In the genomic region with DNA sequence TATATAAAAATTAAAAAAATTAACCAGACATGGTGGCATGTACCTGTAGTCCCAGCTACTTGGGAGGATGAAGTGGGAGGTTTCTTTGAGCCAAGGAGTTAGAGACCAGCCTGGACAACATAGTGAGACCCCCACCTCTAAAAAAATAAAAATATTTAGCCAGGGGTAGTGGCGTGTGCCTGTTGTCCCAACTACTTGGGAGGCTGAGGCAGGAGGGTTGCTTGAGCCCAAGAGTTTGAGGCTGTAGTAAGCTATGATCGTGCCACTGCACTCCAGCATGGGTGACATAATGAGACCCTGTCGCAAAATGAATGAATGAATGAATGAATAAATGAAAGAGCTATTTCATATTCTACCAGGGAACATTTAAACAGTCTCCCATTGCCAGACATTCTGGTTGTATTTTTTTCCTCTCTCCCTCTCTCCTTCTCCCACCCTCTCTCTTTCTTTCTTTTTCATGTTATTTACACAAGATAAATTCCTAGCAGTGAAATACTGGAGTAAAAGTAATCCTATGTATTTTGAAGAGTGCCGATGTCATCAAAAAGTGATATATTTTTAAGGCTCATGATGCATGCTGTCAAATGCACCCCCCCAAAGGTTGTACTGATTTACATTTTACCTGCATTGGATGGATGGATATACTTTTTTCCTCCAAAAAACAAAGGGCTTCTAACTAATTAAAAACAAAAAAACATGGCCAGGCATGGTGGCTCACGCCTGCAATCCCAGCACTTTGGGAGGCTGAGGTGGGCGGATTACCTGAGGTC, we compare ENCODE assay signal across 17 cellular contexts.
"Had no signal": no experiment of that assay in that cellular context is flagged by ENCODE, and none has a peak within 500 bp of the region (broad histone marks: within the 10 kb centered on the region; RNA-seq: fewer than 3 reads in every experiment).

No MANE protein-coding gene starts in this region.

- ATAC-seq: activated CD8-positive, alpha-beta T cell treated with anti-CD3 and anti-CD28 coated beads, Interleukin-2, amount 10 ng/mL, durations not matched to agents 7 days and 5 days; natural killer cell treated with Interleukin-12 subunit alpha and Interleukin-12 subunit beta and Interleukin-15 and Interleukin-18, amount 100 ng/mL, for 72 hours had no signal

- FAIRE-seq: colon, frontal cortex had no signal

- H3K27ac Mint-ChIP-seq: activated CD4-positive, alpha-beta T cell treated with anti-CD3 and anti-CD28 coated beads, Interleukin-2, amount 10 ng/mL, durations not matched to agents 24 days and 14 days; activated CD8-positive, alpha-beta T cell treated with anti-CD3 and anti-CD28 coated beads, Interleukin-2, amount 10 ng/mL, durations not matched to agents 7 days and 5 days; activated naive CD4-positive, alpha-beta T cell treated with anti-CD3 and anti-CD28 coated beads, Interleukin-2, amount 10 ng/mL, durations not matched to agents 7 days and 5 days; mesothelial cell of epicardium had no signal

- DNase-seq: activated CD4-positive, alpha-beta T cell treated with anti-CD3 and anti-CD28 coated beads, Interleukin-2, amount 10 ng/mL, durations not matched to agents 24 days and 14 days; activated CD8-positive, alpha-beta T cell treated with anti-CD3 and anti-CD28 coated beads, Interleukin-2, amount 10 ng/mL, durations not matched to agents 7 days and 5 days; activated effector memory CD4-positive, alpha-beta T cell treated with Interleukin-2 at 50 U/mL for 16 hours; activated naive CD4-positive, alpha-beta T cell treated with anti-CD3 and anti-CD28 coated beads, Interleukin-2, amount 10 ng/mL, durations not matched to agents 7 days and 5 days; activated T-cell treated with anti-CD3 and anti-CD28 coated beads, Interleukin-2, amount 50 U/mL, for 48 hours; aorta; brain microvascular endothelial cell; central memory CD4-positive, alpha-beta T cell; hypothalamus; islet precursor cell; left colon; uterus had no signal

- H3K27me3 Mint-ChIP-seq: activated CD4-positive, alpha-beta T cell treated with anti-CD3 and anti-CD28 coated beads, Interleukin-2, amount 10 ng/mL, durations not matched to agents 24 days and 14 days; activated naive CD4-positive, alpha-beta T cell treated with anti-CD3 and anti-CD28 coated beads, Interleukin-2, amount 10 ng/mL, durations not matched to agents 7 days and 5 days; natural killer cell treated with Interleukin-12 subunit alpha and Interleukin-12 subunit beta and Interleukin-15 and Interleukin-18, amount 100 ng/mL, for 72 hours; stimulated activated naive CD8-positive, alpha-beta T cell treated with anti-CD3 and anti-CD28 coated beads, Interleukin-15, Interleukin-2, amounts not matched to agents 100 ng/mL and 50 ng/mL, for 24 hours had no signal

- H3K4me3 Mint-ChIP-seq: activated CD4-positive, alpha-beta T cell treated with anti-CD3 and anti-CD28 coated beads, Interleukin-2, amount 10 ng/mL, durations not matched to agents 24 days and 14 days; activated CD8-positive, alpha-beta T cell treated with anti-CD3 and anti-CD28 coated beads, Interleukin-2, amount 10 ng/mL, durations not matched to agents 7 days and 5 days; activated naive CD4-positive, alpha-beta T cell treated with anti-CD3 and anti-CD28 coated beads, Interleukin-2, amount 10 ng/mL, durations not matched to agents 7 days and 5 days; mesothelial cell of epicardium; natural killer cell treated with Interleukin-12 subunit alpha and Interleukin-12 subunit beta and Interleukin-15 and Interleukin-18, amount 100 ng/mL, for 72 hours; stimulated activated naive CD8-positive, alpha-beta T cell treated with anti-CD3 and anti-CD28 coated beads, Interleukin-15, Interleukin-2, amounts not matched to agents 100 ng/mL and 50 ng/mL, for 24 hours had no signal

- H3K36me3 Mint-ChIP-seq: activated naive CD4-positive, alpha-beta T cell treated with anti-CD3 and anti-CD28 coated beads, Interleukin-2, amount 10 ng/mL, durations not matched to agents 7 days and 5 days; mesothelial cell of epicardium; natural killer cell treated with Interleukin-12 subunit alpha and Interleukin-12 subunit beta and Interleukin-15 and Interleukin-18, amount 100 ng/mL, for 72 hours had no signal

- H3K9me3 Mint-ChIP-seq: activated CD4-positive, alpha-beta T cell treated with anti-CD3 and anti-CD28 coated beads, Interleukin-2, amount 10 ng/mL, durations not matched to agents 24 days and 14 days; activated naive CD4-positive, alpha-beta T cell treated with anti-CD3 and anti-CD28 coated beads, Interleukin-2, amount 10 ng/mL, durations not matched to agents 7 days and 5 days; natural killer cell treated with Interleukin-12 subunit alpha and Interleukin-12 subunit beta and Interleukin-15 and Interleukin-18, amount 100 ng/mL, for 72 hours; stimulated activated naive CD8-positive, alpha-beta T cell treated with anti-CD3 and anti-CD28 coated beads, Interleukin-15, Interleukin-2, amounts not matched to agents 100 ng/mL and 50 ng/mL, for 24 hours had no signal
